Comparison of ENCODE assay signal across 20 cellular contexts in the genomic region with DNA sequence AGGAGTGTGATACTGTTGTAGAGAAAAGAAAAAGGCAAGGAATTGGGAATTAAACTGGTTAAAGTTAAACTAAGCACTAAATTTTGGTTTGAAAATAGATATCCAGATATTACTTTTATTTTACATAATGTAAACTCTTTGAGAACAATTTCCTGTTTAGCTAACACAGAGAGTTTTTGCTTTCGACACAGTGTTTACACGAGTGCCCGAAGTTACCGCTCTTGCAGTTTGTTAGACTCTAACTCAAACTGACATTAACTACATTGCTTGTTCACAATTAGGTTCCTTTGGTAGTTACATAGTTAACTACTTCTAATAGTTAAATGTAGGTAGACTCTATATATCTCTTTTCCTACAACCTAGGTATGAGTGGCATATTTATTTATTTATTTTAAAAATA.
A peak's percentile ranks its signal among the peaks of the same experiment; 100 is the strongest.
DNase-seq lines count a peak whose midpoint lies in the region; ATAC-seq and TF ChIP-seq lines count a peak whose summit lies in the region.
"Had no signal": no experiment of that assay in that cellular context is flagged by ENCODE, and none has a peak within 500 bp of the region (broad histone marks: within the 10 kb centered on the region; RNA-seq: fewer than 3 reads in every experiment).

No MANE protein-coding gene starts in this region.

- H3K27ac ChIP-seq in liver (ENCODE audit: low read depth in 1 of 2, low read length in 2 of 2): no peak overlapping the region
- H3K27ac ChIP-seq: KMS-11, SJSA1 had no signal

- intact Hi-C loops in activated CD4-positive, alpha-beta T cell treated with anti-CD3 and anti-CD28 coated beads for 36 hours (cut with DNase I, micrococcal nuclease): no loop called here

- H3K9ac ChIP-seq in liver (ENCODE audit: low read depth in 1 of 2, low read length in 2 of 2): peak overlapping the region in 1 of 2 donors; percentile 75
- H3K9ac ChIP-seq: KMS-11 had no signal

- no peaks in the 10 kb centered on the region for H3K36me3 ChIP-seq in liver (ENCODE audit: control insufficient read depth in 4 of 4, insufficient read depth in 3 of 4, low read depth in 1 of 4, low read length in 3 of 4)
- H3K36me3 ChIP-seq: SJSA1 had no signal

- H3K36me3 Mint-ChIP-seq in T-cell: peaks cover 11% of the 10 kb centered on the region
- H3K36me3 Mint-ChIP-seq in activated CD4-positive, alpha-beta T cell treated with anti-CD3 and anti-CD28 coated beads for 36 hours (ENCODE audit: low read depth): peaks cover 3% of the 10 kb centered on the region
- H3K36me3 Mint-ChIP-seq: CD14-positive monocyte had no signal

- H3K9me3 Mint-ChIP-seq in T-cell: peaks cover 13 to 19% (median 15%) of the 10 kb centered on the region in 3 donors
- peaks cover 16% of the 10 kb centered on the region for H3K9me3 Mint-ChIP-seq in activated CD4-positive, alpha-beta T cell treated with anti-CD3 and anti-CD28 coated beads for 36 hours (ENCODE audit: low read depth)

- DNase-seq in T-cell (no peak), fibroblast of peridontal ligament (ENCODE audit: extremely low read depth) (peak; percentile 23), DMS79 (lab: John Stamatoyannopoulos, UW) (no peak)
- no peak for DNase-seq in activated CD4-positive, CD25-positive, alpha-beta regulatory T cell treated with anti-CD3 and anti-CD28 coated beads, Interleukin-2, amount 50 U/mL, for 72 hours
- no peak for DNase-seq in activated CD4-positive, alpha-beta T cell treated with anti-CD3 and anti-CD28 coated beads for 36 hours
- DNase-seq: ACHN, COR-L47, EL, H7, HFFc6, NCI-H1436, NCI-H1930, NCI-H345, NCI-H524 treated with DMSO at 0.1 percent for 48 hours had no signal

- peak overlapping the region; percentile 19 to 52 for H3K27ac Mint-ChIP-seq in T-cell
- H3K27ac Mint-ChIP-seq in activated CD4-positive, alpha-beta T cell treated with anti-CD3 and anti-CD28 coated beads for 36 hours: no peak overlapping the region
- H3K27ac Mint-ChIP-seq: CD14-positive monocyte, HFFc6 had no signal

- TF ChIP-seq CTCF in liver (IDR thresholded peaks at IDR 0.05; ENCODE audit: low read depth, low read length, missing input control): no peak

- 30% methylated on average over 4 of the region's 4 CpGs for WGBS in liver

- no peaks in the 10 kb centered on the region for H3K9me3 ChIP-seq in liver (ENCODE audit: control insufficient read depth in 4 of 4, low read length in 3 of 4)
- H3K9me3 ChIP-seq: SJSA1 had no signal

- POLR2A ChIA-PET in T-cell (lab: Charles Lee): no interaction called here
- POLR2A ChIA-PET in activated CD4-positive, alpha-beta T cell treated with anti-CD3 and anti-CD28 coated beads for 36 hours (lab: Charles Lee): no interaction called here

- H3K27me3 Mint-ChIP-seq in T-cell: no peaks in the 10 kb centered on the region
- no peaks in the 10 kb centered on the region for H3K27me3 Mint-ChIP-seq in activated CD4-positive, alpha-beta T cell treated with anti-CD3 and anti-CD28 coated beads for 36 hours

- no peak overlapping the region for H3K4me3 Mint-ChIP-seq in T-cell
- no peak overlapping the region for H3K4me3 Mint-ChIP-seq in activated CD4-positive, alpha-beta T cell treated with anti-CD3 and anti-CD28 coated beads for 36 hours
- H3K4me3 Mint-ChIP-seq: CD14-positive monocyte, HFFc6 had no signal

- CTCF ChIA-PET in T-cell (lab: Charles Lee): interaction anchor here in 1 of 2 donors (1.3 to 1.5 kb wide), 2 partner anchors 18 to 137 kb away, joined by 3 read pairs; no protein-coding TSS in a partner anchor
- CTCF ChIA-PET in activated CD4-positive, alpha-beta T cell treated with anti-CD3 and anti-CD28 coated beads for 36 hours (lab: Charles Lee): interaction anchor here (3.8 kb wide), 1 partner anchor 14 kb away, joined by 12 read pairs; no protein-coding TSS in a partner anchor

- H3K27me3 ChIP-seq in liver (ENCODE audit: control insufficient read depth in 4 of 4, insufficient read depth in 4 of 4, low read length in 3 of 4): no peaks in the 10 kb centered on the region

- H3K4me1 Mint-ChIP-seq in T-cell: peaks cover 10 to 21% (median 16%) of the 10 kb centered on the region in 3 donors
- H3K4me1 Mint-ChIP-seq in activated CD4-positive, alpha-beta T cell treated with anti-CD3 and anti-CD28 coated beads for 36 hours: peaks cover 4% of the 10 kb centered on the region

- ATAC-seq in T-cell (replicated peaks in 1 of 4) (no peak), HG02763 (IDR thresholded peaks at IDR 0.05; ENCODE audit: unreplicated experiment) (no peak)
- no peak for ATAC-seq in activated CD4-positive, alpha-beta T cell treated with anti-CD3 and anti-CD28 coated beads for 36 hours
- ATAC-seq: GM12878 had no signal

- no peak for TF ChIP-seq RAD21 in liver (IDR thresholded peaks at IDR 0.05)

- H3K4me1 ChIP-seq in liver (ENCODE audit: control insufficient read depth in 4 of 4, insufficient read depth in 4 of 4, low read length in 3 of 4): no peaks in the 10 kb centered on the region
- H3K4me1 ChIP-seq: SJSA1 had no signal

- H3K4me3 ChIP-seq in liver (ENCODE audit: low read depth in 1 of 3, low read length in 3 of 3): no peak overlapping the region
- H3K4me3 ChIP-seq: GM12878, SJSA1 had no signal

TF ChIP-seq in liver, 16 proteins besides CTCF, POLR2A, EP300 and RAD21:
- TF ChIP-seq FOXA2 (IDR thresholded peaks at IDR 0.05): peak; percentile 22
- no peak for TF ChIP-seq JUND (IDR thresholded peaks at IDR 0.05)
